8 cellular contexts compared by ENCODE assay signal in genomic region chr7:130421685-130422084, GRCh38. TPM values are rescaled to one million over a fixed set of nuclear protein-coding genes. Genes with fewer than 3 reads are reported as not detected.
DNase-seq lines count a peak whose midpoint lies in the region; ATAC-seq and TF ChIP-seq lines count a peak whose summit lies in the region.

No MANE protein-coding gene starts in this region.

- peak overlapping the region in 1 of 2 donors; percentile 88 for H3K27ac Mint-ChIP-seq in T-cell

- no peaks in the 10 kb centered on the region for H3K9me3 Mint-ChIP-seq in T-cell

- no peaks in the 10 kb centered on the region for H3K9me2 ChIP-seq in hepatocyte (replicated peaks; ENCODE audit: insufficient read depth)

- H3K27me3 ChIP-seq in hepatocyte, result no peaks in the 10 kb centered on the region

- TF ChIP-seq CTCF in AG10803 (conservative IDR thresholded peaks at IDR 0.05; ENCODE audit: low read length), result no peak; the same call in 1 of the 2 replicates
- TF ChIP-seq CTCF in hepatocyte (IDR thresholded peaks at IDR 0.05; ENCODE audit: poor library complexity), result no peak

- peak overlapping the region; percentile 15 for H2AFZ ChIP-seq in hepatocyte

- ATAC-seq in T-cell (replicated peaks in 1 of 4), result peak in 1 of 4 experiments; percentile 42
- ATAC-seq in GM18873 (IDR thresholded peaks at IDR 0.05; ENCODE audit: low FRiP score, unreplicated experiment), result no peak
- ATAC-seq in GM19328 (IDR thresholded peaks at IDR 0.05; ENCODE audit: unreplicated experiment), result no peak
- no peak for ATAC-seq in HG02588 (IDR thresholded peaks at IDR 0.05; ENCODE audit: unreplicated experiment)

- peak; percentile 73 for DNase-seq in AG10803 (ENCODE audit: low read depth)
- DNase-seq in Kasumi-1 (lab: John Stamatoyannopoulos, UW), result peak; percentile 12 to 31
- no peak for DNase-seq in T-cell
- DNase-seq in hepatocyte (ENCODE audit: low spot score), result no peak
- DNase-seq in SW 1271 (lab: John Stamatoyannopoulos, UW), result no peak

- H3K4me1 Mint-ChIP-seq in T-cell, result peaks cover 59 to 77% (median 75%) of the 10 kb centered on the region in 3 donors

- H3K27me3 Mint-ChIP-seq in T-cell, result no peaks in the 10 kb centered on the region

- CTCF ChIA-PET in T-cell (lab: Charles Lee), result no interaction called here

- H3K79me2 ChIP-seq in hepatocyte, result peaks cover 2% of the 10 kb centered on the region

- peak overlapping the region; percentile 57 for H3K4me2 ChIP-seq in hepatocyte

- no peaks in the 10 kb centered on the region for H3K36me3 Mint-ChIP-seq in T-cell

- no peaks in the 10 kb centered on the region for H3K9me3 ChIP-seq in hepatocyte (ENCODE audit: low read depth)

- no peaks in the 10 kb centered on the region for H4K20me1 ChIP-seq in hepatocyte (ENCODE audit: insufficient read depth, poor library complexity, severe bottlenecking)

- H3K27ac ChIP-seq in hepatocyte, result peak overlapping the region; percentile 35

- H3K4me1 ChIP-seq in hepatocyte (ENCODE audit: insufficient read depth), result peaks cover 30% of the 10 kb centered on the region

- H3K4me3 ChIP-seq in AG10803 (ENCODE audit: low read length) (no peak overlapping the region), hepatocyte (no peak overlapping the region)

- H3K36me3 ChIP-seq in hepatocyte (replicated peaks; ENCODE audit: insufficient read depth, low read depth), result no peaks in the 10 kb centered on the region

- 49% methylated on average over 2 of the region's 2 CpGs for WGBS in hepatocyte (ENCODE audit: low lambda C conversion rate, missing lambda C conversion rate)

- peak overlapping the region in 2 of 3 donors; percentile 41 to 64 for H3K4me3 Mint-ChIP-seq in T-cell

- POLR2A ChIA-PET in T-cell (lab: Charles Lee), result interaction anchor here in 1 of 2 donors (0.5 kb wide), 1 partner anchor 303 kb away, joined by 3 read pairs; no protein-coding TSS in a partner anchor

RNA-seq across cellular contexts. Expression of gene CEP41, which starts 19.1 kb away (rescaled TPM):
- total RNA-seq in T-cell (10 to 100 TPM in 1 of 5 donors, 1 to 10 TPM in 4; 6.3 to 13.6 (median 9.2) TPM), hepatocyte (5.5 and 11.4 TPM in 2 replicates)
- 17.2 and 17.8 TPM in 2 replicates for polyA plus RNA-seq in hepatocyte

RNA-seq across cellular contexts. Expression of gene CPA1, which starts 41.4 kb away (rescaled TPM):
- total RNA-seq in T-cell, result 10 to 100 TPM in 3 of 5 donors, not detected in 2; 15.8 to 22.5 (median 16.0) TPM
- 3.4 and 3.8 TPM in 2 replicates for total RNA-seq in hepatocyte
- 4.4 and 5.8 TPM in 2 replicates for polyA plus RNA-seq in hepatocyte

Comparison
In these comparisons a context has a peak if more than half of its experiments do, and no peak if none do; other contexts are left out.
1. DNase-seq: peak in AG10803 (single experiment) and Kasumi-1 (2 of 2); none in T-cell (0 of 34), hepatocyte (single experiment) and SW 1271 (0 of 2).